16 cellular contexts compared by ENCODE assay signal in genomic region chr7:24932815-24933214, GRCh38. TPM values are rescaled to one million over a fixed set of nuclear protein-coding genes. Genes with fewer than 3 reads are reported as not detected.
DNase-seq lines count a peak whose midpoint lies in the region; TF ChIP-seq lines count a peak whose summit lies in the region.
"Had no signal": no experiment of that assay in that cellular context is flagged by ENCODE, and none has a peak within 500 bp of the region (broad histone marks: within the 10 kb centered on the region; RNA-seq: fewer than 3 reads in every experiment).

No MANE protein-coding gene starts in this region.

- peaks cover 16% of the 10 kb centered on the region for H3K36me3 Mint-ChIP-seq in dendritic cell treated with granulocyte-macrophage colony-stimulating factor and Interleukin-4, amounts not matched to agents 40 ng/mL and 50 ng/mL, for 4 days (ENCODE audit: low read depth)
- H3K36me3 Mint-ChIP-seq in neural progenitor cell (peaks cover 8% of the 10 kb centered on the region), HFFc6 (ENCODE audit: low read depth) (peaks cover 53% of the 10 kb centered on the region)

- no peak overlapping the region for H2AFZ ChIP-seq in neural progenitor cell (replicated peaks)

- H3K27ac Mint-ChIP-seq in dendritic cell treated with granulocyte-macrophage colony-stimulating factor and Interleukin-4, amounts not matched to agents 40 ng/mL and 50 ng/mL, for 4 days, result peak overlapping the region; percentile 28
- H3K27ac Mint-ChIP-seq in neural progenitor cell (peak overlapping the region; percentile 95), HFFc6 (no peak overlapping the region)
- H3K27ac Mint-ChIP-seq: activated naive CD8-positive, alpha-beta T cell had no signal

- DNase-seq in MG63 (peak; percentile 57), neural progenitor cell (ENCODE audit: low spot score) (peak; percentile 18), HFFc6 (no peak), UCSD-AML1 (lab: John Stamatoyannopoulos, UW; ENCODE audit: unreplicated experiment) (no peak), DMS 273 treated with DMSO at 0.1 percent for 48 hours (lab: John Stamatoyannopoulos, UW) (no peak), DMS 273 (lab: John Stamatoyannopoulos, UW; ENCODE audit: unreplicated experiment) (no peak)
- DNase-seq: activated CD4-positive, alpha-beta T cell treated with anti-CD3 and anti-CD28 coated beads for 1 hour; activated CD8-positive, alpha-beta memory T cell treated with anti-CD3 and anti-CD28 coated beads, Interleukin-2, amount 50 U/mL, for 48 hours; NCI-H1105 treated with DMSO at 0.1 percent for 48 hours; NCI-H226 had no signal

- intact Hi-C loops in dendritic cell treated with granulocyte-macrophage colony-stimulating factor and Interleukin-4, amounts not matched to agents 40 ng/mL and 50 ng/mL, for 4 days (cut with micrococcal nuclease), result loop anchor here (5.0 kb wide), 1 partner anchor 49 kb away; the partner anchor contains the start of gene OSBPL3

- H3K9ac ChIP-seq in BLaER1, result peak overlapping the region; percentile 61
- H3K9ac ChIP-seq in neural progenitor cell, result no peak overlapping the region

- H3K27me3 ChIP-seq in BLaER1 (no peaks in the 10 kb centered on the region), MG63 (no peaks in the 10 kb centered on the region), neural progenitor cell (no peaks in the 10 kb centered on the region)
- H3K27me3 ChIP-seq: neutrophil had no signal

- H3K4me3 Mint-ChIP-seq in dendritic cell treated with granulocyte-macrophage colony-stimulating factor and Interleukin-4, amounts not matched to agents 40 ng/mL and 50 ng/mL, for 4 days, result no peak overlapping the region
- H3K4me3 Mint-ChIP-seq in neural progenitor cell (peak overlapping the region; percentile 57), HFFc6 (no peak overlapping the region)
- H3K4me3 Mint-ChIP-seq: activated naive CD8-positive, alpha-beta T cell had no signal

- peaks cover 55% of the 10 kb centered on the region for H3K4me1 ChIP-seq in BLaER1
- H3K4me1 ChIP-seq in neural progenitor cell, result peaks cover 18% of the 10 kb centered on the region

- H3K4me1 Mint-ChIP-seq in dendritic cell treated with granulocyte-macrophage colony-stimulating factor and Interleukin-4, amounts not matched to agents 40 ng/mL and 50 ng/mL, for 4 days (ENCODE audit: low read depth), result peaks cover 37% of the 10 kb centered on the region
- H3K4me1 Mint-ChIP-seq in neural progenitor cell, result peaks cover 44% of the 10 kb centered on the region
- peaks cover 98% of the 10 kb centered on the region for H3K4me1 Mint-ChIP-seq in HFFc6 (ENCODE audit: low read depth)

- H3K27ac ChIP-seq in BLaER1, result peak overlapping the region; percentile 70
- no peak overlapping the region for H3K27ac ChIP-seq in neural progenitor cell
- H3K27ac ChIP-seq: epithelial cell of prostate, neutrophil had no signal

- no peak for TF ChIP-seq CTCF in neural progenitor cell (IDR thresholded peaks at IDR 0.05)
- TF ChIP-seq CTCF in HFFc6 (IDR thresholded peaks at IDR 0.05), result no peak

- H3K4me3 ChIP-seq in BLaER1, result peak overlapping the region; percentile 55
- H3K4me3 ChIP-seq in MG63, result no peak overlapping the region
- no peak overlapping the region for H3K4me3 ChIP-seq in neural progenitor cell
- H3K4me3 ChIP-seq: smooth muscle cell had no signal

- H3K9me3 ChIP-seq in BLaER1 (peaks cover 9% of the 10 kb centered on the region), MG63 (no peaks in the 10 kb centered on the region), neural progenitor cell (ENCODE audit: low read depth) (no peaks in the 10 kb centered on the region)
- H3K9me3 ChIP-seq: neutrophil had no signal

- H3K4me2 ChIP-seq in BLaER1, result peak overlapping the region; percentile 90
- peak overlapping the region; percentile 60 for H3K4me2 ChIP-seq in neural progenitor cell
- H3K4me2 ChIP-seq: smooth muscle cell had no signal

- H3K36me3 ChIP-seq in BLaER1 (0 out of 2 replicates have a peak, but pooled peaks cover under 1% of the 10 kb centered on the region), MG63 (no peaks in the 10 kb centered on the region; the same call in 1 of the 2 replicates), neural progenitor cell (no peaks in the 10 kb centered on the region)
- H3K36me3 ChIP-seq: neutrophil had no signal

- peaks cover 9% of the 10 kb centered on the region for H3K9me3 Mint-ChIP-seq in dendritic cell treated with granulocyte-macrophage colony-stimulating factor and Interleukin-4, amounts not matched to agents 40 ng/mL and 50 ng/mL, for 4 days
- peaks cover 4% of the 10 kb centered on the region for H3K9me3 Mint-ChIP-seq in neural progenitor cell
- H3K9me3 Mint-ChIP-seq in HFFc6, result no peaks in the 10 kb centered on the region

- no peaks in the 10 kb centered on the region for H3K79me2 ChIP-seq in neural progenitor cell (ENCODE audit: low read depth)

- H3F3A ChIP-seq in neural progenitor cell (ENCODE audit: low read depth), result peaks cover 13% of the 10 kb centered on the region

- no peaks in the 10 kb centered on the region for H3K27me3 Mint-ChIP-seq in dendritic cell treated with granulocyte-macrophage colony-stimulating factor and Interleukin-4, amounts not matched to agents 40 ng/mL and 50 ng/mL, for 4 days
- H3K27me3 Mint-ChIP-seq in neural progenitor cell (ENCODE audit: insufficient read depth, low read depth) (peaks cover 3% of the 10 kb centered on the region), HFFc6 (ENCODE audit: insufficient read depth) (no peaks in the 10 kb centered on the region)
- H3K27me3 Mint-ChIP-seq: activated naive CD8-positive, alpha-beta T cell had no signal

- no peaks in the 10 kb centered on the region for H4K20me1 ChIP-seq in BLaER1
- no peaks in the 10 kb centered on the region for H4K20me1 ChIP-seq in neural progenitor cell (ENCODE audit: low read depth)

RNA-seq across cellular contexts. Expression of gene OSBPL3, which starts 47.2 kb away (rescaled TPM):
- 2.3 and 5.6 TPM in 2 replicates for total RNA-seq in MG63 (2014; rRNA removed; shearing (Covaris generic); ENCODE audit: low replicate concordance)
- 5.6 and 8.0 TPM in 2 replicates for total RNA-seq in neural progenitor cell (ENCODE audit: low replicate concordance)
- total RNA-seq in HFFc6 (2021; fragmentation: NEBNext Ultra II Directional; extraction: Animal tissue kit (Norgen Biotek cat#: 25700)), result 10 to 100 TPM; 49.7 to 68.8 (median 63.2) TPM

Comparison
In these comparisons a context has a peak if more than half of its experiments do, and no peak if none do; other contexts are left out.
1. DNase-seq: peak in MG63 (single experiment) and neural progenitor cell (single experiment); none in HFFc6 (single experiment), UCSD-AML1 (single experiment), DMS 273 treated with DMSO at 0.1 percent for 48 hours (single experiment) and DMS 273 (single experiment).